In the genomic region with DNA sequence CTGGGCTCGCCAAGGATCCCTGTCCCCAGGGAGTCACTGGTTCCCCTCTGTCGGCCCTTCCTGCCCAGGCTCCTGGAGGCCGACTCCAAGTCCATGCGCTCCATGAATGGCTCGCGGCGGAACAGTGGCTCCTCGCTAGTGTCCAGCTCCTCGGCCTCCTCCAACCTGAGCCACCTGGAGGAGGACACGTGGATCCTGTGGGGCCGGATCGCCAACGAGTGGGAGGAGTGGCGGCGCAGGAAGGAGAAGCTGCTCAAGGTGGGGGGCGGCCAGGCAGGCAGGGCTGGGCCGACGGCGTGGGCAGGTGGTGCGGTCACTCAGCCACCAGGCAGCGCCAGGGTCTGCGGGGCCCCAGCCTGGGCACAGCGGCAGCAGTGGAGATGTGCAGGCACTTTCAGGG, we compare ENCODE assay signal across 17 cellular contexts. TPM values are rescaled to one million over a fixed set of nuclear protein-coding genes. Genes with fewer than 3 reads are reported as not detected.
A peak's percentile ranks its signal among the peaks of the same experiment; 100 is the strongest.
DNase-seq lines count a peak whose midpoint lies in the region; ATAC-seq and TF ChIP-seq lines count a peak whose summit lies in the region.
"Had no signal": no experiment of that assay in that cellular context is flagged by ENCODE, and none has a peak within 500 bp of the region (broad histone marks: within the 10 kb centered on the region; RNA-seq: fewer than 3 reads in every experiment).

No MANE protein-coding gene starts in this region.

- intact Hi-C loops in Right ventricle myocardium inferior (cut with DNase I) (no loop called here), left cardiac atrium (cut with DNase I) (no loop called here), dorsolateral prefrontal cortex (cut with DNase I) (loop anchor here in 1 of 2 donors (2.0 kb wide), 1 partner anchor 15 kb away; no protein-coding TSS in a partner anchor)

- DNase-seq in Right ventricle myocardium inferior (ENCODE audit: missing footprints) (peak; percentile 41), left cardiac atrium (no peak), dorsolateral prefrontal cortex (no peak), osteoblast (ENCODE audit: insufficient read length, low spot score, missing footprints) (peak; percentile 58), WERI-Rb-1 (no peak), NCI-H1930 (lab: John Stamatoyannopoulos, UW) (no peak)
- DNase-seq: CD4-positive, alpha-beta memory T cell; DMS153; DMS79; GDM1; GOT3 had no signal

- no peaks in the 10 kb centered on the region for H3K9me3 ChIP-seq in osteoblast (ENCODE audit: low read depth, low read length)
- no peaks in the 10 kb centered on the region for H3K9me3 ChIP-seq in WERI-Rb-1 (ENCODE audit: severe bottlenecking)
- H3K9me3 ChIP-seq: A549, BLaER1, HAP-1 had no signal

- peak overlapping the region in 36 of 59 donors; percentile 28 to 100 (median 98) for H3K27ac ChIP-seq in dorsolateral prefrontal cortex
- H3K27ac ChIP-seq in osteoblast (ENCODE audit: low read depth, low read length), result no peak overlapping the region
- no peak overlapping the region for H3K27ac ChIP-seq in WERI-Rb-1
- H3K27ac ChIP-seq: 22Rv1, A549, BLaER1 had no signal

- ATAC-seq in Right ventricle myocardium inferior (no peak), left cardiac atrium (no peak), GM18502 (IDR thresholded peaks at IDR 0.05; ENCODE audit: poor library complexity, unreplicated experiment) (no peak)
- ATAC-seq: A549 had no signal

- H4K20me1 ChIP-seq in osteoblast (ENCODE audit: insufficient read depth, low read length), result peaks cover 20% of the 10 kb centered on the region

- H3K36me3 ChIP-seq in osteoblast (ENCODE audit: insufficient read depth, low read length) (no peaks in the 10 kb centered on the region), WERI-Rb-1 (no peaks in the 10 kb centered on the region)
- H3K36me3 ChIP-seq: BLaER1, HAP-1 had no signal

- no peak overlapping the region for H3K4me2 ChIP-seq in osteoblast (ENCODE audit: insufficient read depth, low read length)
- H3K4me2 ChIP-seq: A549, BLaER1 had no signal

- H3K27me3 ChIP-seq in dorsolateral prefrontal cortex (no peaks in the 10 kb centered on the region), osteoblast (ENCODE audit: insufficient read depth, low read length) (no peaks in the 10 kb centered on the region), WERI-Rb-1 (ENCODE audit: insufficient read depth, low read depth, severe bottlenecking) (no peaks in the 10 kb centered on the region)
- H3K27me3 ChIP-seq: BLaER1 had no signal

- H3K4me1 ChIP-seq in osteoblast (ENCODE audit: insufficient read depth, low read length), result no peaks in the 10 kb centered on the region
- H3K4me1 ChIP-seq: A549, HAP-1 had no signal

- H2AFZ ChIP-seq in osteoblast (ENCODE audit: low read length), result no peak overlapping the region

- H3K4me3 ChIP-seq in dorsolateral prefrontal cortex (no peak overlapping the region), osteoblast (ENCODE audit: insufficient read depth, low read length) (no peak overlapping the region), WERI-Rb-1 (ENCODE audit: low read depth, low read length) (no peak overlapping the region)
- H3K4me3 ChIP-seq: A549, BLaER1, HAP-1 had no signal

- peaks cover 6% of the 10 kb centered on the region for H3K79me2 ChIP-seq in osteoblast (ENCODE audit: insufficient read depth, low read length)

- TF ChIP-seq CTCF in dorsolateral prefrontal cortex (IDR thresholded peaks at IDR 0.05 in 54 of 56, conservative IDR thresholded peaks at IDR 0.05 in 2 of 56; ENCODE audit: low read depth in 1 of 56, partially characterized antibody in 56 of 56), result no peak
- TF ChIP-seq CTCF in osteoblast (IDR thresholded peaks at IDR 0.05; ENCODE audit: extremely low read depth, low read depth, low read length), result no peak
- TF ChIP-seq CTCF in WERI-Rb-1 (IDR thresholded peaks at IDR 0.05; ENCODE audit: low read depth, low read length), result no peak

RNA-seq across cellular contexts. Expression of a gene that starts 17.6 kb away (rescaled TPM):
- 21.5 TPM for total RNA-seq in Right ventricle myocardium inferior
- total RNA-seq in left cardiac atrium, result 10 to 100 TPM; 17.6 to 18.8 TPM
- 10 to 100 TPM; 47.6 to 92.0 (median 62.5) TPM for total RNA-seq in dorsolateral prefrontal cortex
- total RNA-seq in osteoblast, result 24.8 and 26.1 TPM in 2 replicates

RNA-seq across cellular contexts. Expression of a gene that starts 26.5 kb away (rescaled TPM):
- total RNA-seq in Right ventricle myocardium inferior (not detected), left cardiac atrium (under 1 TPM; 0.10 to 0.24 TPM), dorsolateral prefrontal cortex (10 to 100 TPM; 15.0 to 72.0 (median 46.3) TPM), osteoblast (under 0.01 TPM in 1 of 2 replicates, not detected in the other)
- total RNA-seq: Daoy had no signal

RNA-seq across cellular contexts. Expression of a gene that starts 40.6 kb away (rescaled TPM):
- total RNA-seq in Right ventricle myocardium inferior (2.5 TPM), left cardiac atrium (1 to 10 TPM in 1 of 2 donors, under 1 TPM in 1; 0.88 to 1.7 TPM), dorsolateral prefrontal cortex (under 1 TPM in 4 of 120 experiments, not detected in 116; 0.15 to 0.20 (median 0.18) TPM), osteoblast (10.5 and 17.4 TPM in 2 replicates)
- total RNA-seq: CD4-positive, alpha-beta memory T cell had no signal

RNA-seq across cellular contexts. Expression of a gene that starts 56.0 kb away (rescaled TPM):
- 28.0 TPM for total RNA-seq in Right ventricle myocardium inferior
- total RNA-seq in left cardiac atrium, result 10 to 100 TPM; 24.3 to 25.8 TPM
- total RNA-seq in dorsolateral prefrontal cortex, result 10 to 100 TPM; 28.0 to 51.9 (median 39.4) TPM
- 12.4 and 14.8 TPM in 2 replicates for total RNA-seq in osteoblast

Comparison
In these comparisons a context has a peak if more than half of its experiments do, and no peak if none do; other contexts are left out.
1. DNase-seq: peak in Right ventricle myocardium inferior (single experiment) and osteoblast (single experiment); none in left cardiac atrium (single experiment), dorsolateral prefrontal cortex (0 of 10), WERI-Rb-1 (single experiment) and NCI-H1930 (0 of 2).
2. H3K27ac ChIP-seq: peak in dorsolateral prefrontal cortex (36 of 59); none in osteoblast (single experiment) and WERI-Rb-1 (single experiment).
3. RNA of a gene that starts 26.5 kb away (total RNA-seq): 15.0 to 72.0 TPM in dorsolateral prefrontal cortex; 0.10 to 0.24 TPM in left cardiac atrium, not detected in Right ventricle myocardium inferior (single experiment) and under 0.01 TPM in osteoblast; every median in the first group is over 10 times any median in the second.